Comparison of ENCODE assay signal across 16 cellular contexts in genomic region chr4:85445058-85445639, GRCh38. TPM values are rescaled to one million over a fixed set of nuclear protein-coding genes. Genes with fewer than 3 reads are reported as not detected.
DNase-seq lines count a peak whose midpoint lies in the region; ATAC-seq and TF ChIP-seq lines count a peak whose summit lies in the region.
"Had no signal": no experiment of that assay in that cellular context is flagged by ENCODE, and none has a peak within 500 bp of the region (broad histone marks: within the 10 kb centered on the region; RNA-seq: fewer than 3 reads in every experiment).

No MANE protein-coding gene starts in this region.

- in situ Hi-C loops in gastrocnemius medialis (cut with MboI; ENCODE audit: low sequenced_read_pairs in 4 of 4) = no loop called here

- H3K9ac ChIP-seq in adipocyte (ENCODE audit: low read length) = no peak overlapping the region

- H3K27ac ChIP-seq in gastrocnemius medialis (no peak overlapping the region), esophagus muscularis mucosa (replicated peaks in 1 of 4) (no peak overlapping the region)

- H3K9me3 ChIP-seq in adipocyte (ENCODE audit: control insufficient read depth, low read length) = no peaks in the 10 kb centered on the region
- H3K9me3 ChIP-seq in gastrocnemius medialis = no peaks in the 10 kb centered on the region
- no peaks in the 10 kb centered on the region for H3K9me3 ChIP-seq in esophagus muscularis mucosa

- intact Hi-C loops in Right ventricle myocardium inferior (cut with DNase I) = no loop called here
- intact Hi-C loops in left cardiac atrium (cut with DNase I) = no loop called here
- intact Hi-C loops in gastrocnemius medialis (cut with DNase I; ENCODE audit: low total_unique reads) = no loop called here
- intact Hi-C loops in esophagus muscularis mucosa (cut with DNase I) = no loop called here
- intact Hi-C loops in head of caudate nucleus (cut with DNase I) = no loop called here

- DNase-seq in Right ventricle myocardium inferior (ENCODE audit: missing footprints) (no peak), left cardiac atrium (no peak), adipocyte (ENCODE audit: low read depth) (peak; percentile 24), fibroblast of pulmonary artery (ENCODE audit: low read depth) (peak; percentile 18), superior temporal gyrus (ENCODE audit: extremely low spot score) (peak; percentile 18), gastrocnemius medialis (no peak), esophagus muscularis mucosa (ENCODE audit: extremely low spot score) (no peak), head of caudate nucleus (no peak)
- DNase-seq: AML-193; CD4-positive, CD25-positive, alpha-beta regulatory T cell; DND-41; GDM1; KG1; NCI-H1092; NCI-H1694; NCI-H2107 had no signal

- no peaks in the 10 kb centered on the region for H3K36me3 ChIP-seq in adipocyte (ENCODE audit: control insufficient read depth, insufficient read depth, low read length, severe bottlenecking)
- H3K36me3 ChIP-seq in gastrocnemius medialis = no peaks in the 10 kb centered on the region
- no peaks in the 10 kb centered on the region for H3K36me3 ChIP-seq in esophagus muscularis mucosa

- TF ChIP-seq EP300 in esophagus muscularis mucosa (IDR thresholded peaks at IDR 0.05) = no peak

- TF ChIP-seq POLR2A in gastrocnemius medialis (IDR thresholded peaks at IDR 0.05) = no peak
- TF ChIP-seq POLR2A in esophagus muscularis mucosa (IDR thresholded peaks at IDR 0.05; ENCODE audit: low read depth) = no peak

- WGBS in esophagus muscularis mucosa = 58% methylated on average over 1 of the region's 1 CpG

- H3K27me3 ChIP-seq in adipocyte (replicated peaks; ENCODE audit: control insufficient read depth, insufficient read depth, low read length) (no peaks in the 10 kb centered on the region), gastrocnemius medialis (no peaks in the 10 kb centered on the region), esophagus muscularis mucosa (no peaks in the 10 kb centered on the region)

- TF ChIP-seq CTCF in fibroblast of pulmonary artery (IDR thresholded peaks at IDR 0.05; ENCODE audit: low read length, missing control alignments) (no peak), gastrocnemius medialis (IDR thresholded peaks at IDR 0.05 in 4 of 5, conservative IDR thresholded peaks at IDR 0.05 in 1 of 5) (no peak), esophagus muscularis mucosa (IDR thresholded peaks at IDR 0.05) (no peak)

- H3K4me1 ChIP-seq in adipocyte (ENCODE audit: control insufficient read depth, insufficient read depth, low read length) (peaks cover 5% of the 10 kb centered on the region), gastrocnemius medialis (no peaks in the 10 kb centered on the region), esophagus muscularis mucosa (no peaks in the 10 kb centered on the region)

- H3K4me3 ChIP-seq in adipocyte (ENCODE audit: low read length) (no peak overlapping the region), fibroblast of pulmonary artery (replicated peaks; ENCODE audit: low read depth, low read length) (no peak overlapping the region), gastrocnemius medialis (no peak overlapping the region), esophagus muscularis mucosa (no peak overlapping the region)

- ATAC-seq in Right ventricle myocardium inferior (peak; percentile 28), left cardiac atrium (no peak), gastrocnemius medialis (no peak)

RNA-seq across cellular contexts. Expression of gene ARHGAP24, which starts 29.8 kb away (rescaled TPM):
- 10.6 TPM for total RNA-seq in Right ventricle myocardium inferior
- 10 to 100 TPM; 30.2 to 38.3 TPM for total RNA-seq in left cardiac atrium
- 1 to 10 TPM; 2.8 to 7.8 (median 5.3) TPM for total RNA-seq in gastrocnemius medialis
- 10 to 100 TPM; 17.6 to 30.2 (median 23.6) TPM for total RNA-seq in esophagus muscularis mucosa
- total RNA-seq: CD4-positive, CD25-positive, alpha-beta regulatory T cell had no signal

Comparison
In these comparisons a context has a peak if more than half of its experiments do, and no peak if none do; other contexts are left out.
1. DNase-seq: peak in adipocyte (single experiment), fibroblast of pulmonary artery (single experiment) and superior temporal gyrus (single experiment); none in Right ventricle myocardium inferior (single experiment), left cardiac atrium (single experiment), gastrocnemius medialis (0 of 2), esophagus muscularis mucosa (single experiment) and head of caudate nucleus (0 of 42).